ENCODE assay signal across 21 cellular contexts in the genomic region with DNA sequence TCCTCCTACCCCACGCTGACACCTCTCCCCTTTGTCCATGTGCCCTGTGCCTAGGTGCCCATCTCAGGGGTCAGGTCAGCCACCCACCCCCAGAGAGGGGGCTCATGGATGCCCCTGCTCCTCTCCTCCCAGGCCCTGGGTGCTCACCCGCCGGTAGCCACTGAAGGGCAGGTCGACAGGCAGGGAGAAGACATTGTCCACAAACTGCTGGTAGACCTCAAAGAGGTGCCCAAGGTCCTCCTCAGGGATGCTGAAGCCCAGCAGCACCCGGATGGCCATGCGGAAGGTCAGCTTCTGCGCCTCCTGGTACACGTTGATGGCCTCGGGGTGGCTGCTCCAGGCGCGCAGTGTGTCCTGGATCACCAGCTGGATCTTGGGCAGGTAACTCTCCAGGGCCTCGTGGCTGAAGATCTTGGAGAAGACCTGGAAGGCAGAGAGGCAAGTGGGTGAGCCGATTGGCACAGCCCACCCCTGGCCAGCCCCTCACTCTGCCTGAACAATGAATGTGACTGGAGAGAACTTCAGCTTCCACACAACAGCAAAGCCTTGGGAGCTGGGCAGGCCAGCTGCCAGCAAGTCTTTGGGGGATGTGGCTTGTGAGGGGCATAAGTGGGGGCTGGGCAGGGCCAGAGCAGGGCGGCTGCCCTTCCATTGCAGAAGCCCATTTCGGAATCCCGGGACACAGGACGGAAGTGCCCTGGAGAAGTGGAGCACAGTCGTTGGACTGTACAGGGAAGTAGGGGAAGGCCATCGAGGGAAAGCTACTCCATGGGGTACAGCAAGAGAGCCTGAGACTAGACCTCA. TPM values are rescaled to one million over a fixed set of nuclear protein-coding genes. Genes with fewer than 3 reads are reported as not detected.
DNase-seq lines count a peak whose midpoint lies in the region; ATAC-seq, FAIRE-seq and TF ChIP-seq lines count a peak whose summit lies in the region.
"Had no signal": no experiment of that assay in that cellular context is flagged by ENCODE, and none has a peak within 500 bp of the region (broad histone marks: within the 10 kb centered on the region; RNA-seq: fewer than 3 reads in every experiment).

No MANE protein-coding gene starts in this region.

- no peak overlapping the region for H2BK12ac ChIP-seq in H1 (ENCODE audit: low read depth, low read length)

- H3K27ac ChIP-seq in left ventricle myocardium inferior (replicated peaks) (no peak overlapping the region), H1 (ENCODE audit: low read depth, low read length) (no peak overlapping the region), upper lobe of right lung (no peak overlapping the region), hepatocyte (no peak overlapping the region)
- H3K27ac ChIP-seq: HL-60 had no signal

- no peak overlapping the region for H4K5ac ChIP-seq in H1 (ENCODE audit: insufficient read length, low read depth, low read length)

- no peaks in the 10 kb centered on the region for H4K20me1 ChIP-seq in H1 (replicated peaks in 1 of 2; ENCODE audit: control insufficient read depth in 1 of 2, insufficient read depth in 2 of 2, low read length in 2 of 2)
- no peaks in the 10 kb centered on the region for H4K20me1 ChIP-seq in hepatocyte (ENCODE audit: insufficient read depth, poor library complexity, severe bottlenecking)

- intact Hi-C loops in left ventricle myocardium inferior (cut with micrococcal nuclease) (no loop called here), left cardiac atrium (cut with DNase I) (loop anchor here in 1 of 2 donors (5.0 kb wide), 1 partner anchor 588 kb away; no protein-coding TSS in a partner anchor), upper lobe of right lung (cut with DNase I) (no loop called here)

- H3K56ac ChIP-seq in H1 (replicated peaks; ENCODE audit: insufficient read length, low read depth, low read length), result no peak overlapping the region

- H3K36me3 ChIP-seq in left ventricle myocardium inferior (no peaks in the 10 kb centered on the region), H1 (ENCODE audit: control insufficient read depth in 2 of 4, insufficient read depth in 4 of 4, low read length in 3 of 4) (no peaks in the 10 kb centered on the region), upper lobe of right lung (no peaks in the 10 kb centered on the region), hepatocyte (replicated peaks; ENCODE audit: insufficient read depth, low read depth) (no peaks in the 10 kb centered on the region)

- H3K23ac ChIP-seq in H1 (ENCODE audit: insufficient read length), result no peak overlapping the region

- H3K79me1 ChIP-seq in H1 (ENCODE audit: low read depth, low read length), result no peaks in the 10 kb centered on the region

- H3K9ac ChIP-seq in H1 (replicated peaks in 1 of 4; ENCODE audit: extremely low read depth in 1 of 4, low read depth in 3 of 4, low read length in 3 of 4), result no peak overlapping the region

- H2BK15ac ChIP-seq in H1 (ENCODE audit: low read length), result no peak overlapping the region

- H3K4me3 ChIP-seq in left ventricle myocardium inferior (no peak overlapping the region), H1 (ENCODE audit: extremely low read depth in 1 of 4, insufficient read depth in 2 of 4, low read depth in 3 of 4, low read length in 4 of 4) (no peak overlapping the region), upper lobe of right lung (no peak overlapping the region), hepatocyte (no peak overlapping the region)

- H2AFZ ChIP-seq in H1 (ENCODE audit: low read length) (no peak overlapping the region), hepatocyte (no peak overlapping the region)

- no peaks in the 10 kb centered on the region for H3K79me2 ChIP-seq in H1 (ENCODE audit: control insufficient read depth in 1 of 2, insufficient read depth in 2 of 2, low read length in 2 of 2)
- no peaks in the 10 kb centered on the region for H3K79me2 ChIP-seq in hepatocyte

- peaks cover 27% of the 10 kb centered on the region for H3K36me3 Mint-ChIP-seq in mesothelial cell of epicardium
- H3K36me3 Mint-ChIP-seq: CD8-positive, alpha-beta memory T cell had no signal

- no peak overlapping the region for H2BK120ac ChIP-seq in H1 (replicated peaks; ENCODE audit: low read depth, low read length)

- 88% methylated on average over 18 of the region's 19 CpGs; no CpG with 5 or more reads in 1 of the 2 experiments for WGBS in H1 (ENCODE audit: extremely low coverage in 1 of 2, insufficient coverage in 1 of 2, insufficient read length in 1 of 2, insufficient replicate concordance in 2 of 2, low coverage in 1 of 2, low lambda C conversion rate in 2 of 2, missing lambda C conversion rate in 1 of 2), 2 experiments
- WGBS in hepatocyte (ENCODE audit: low lambda C conversion rate, missing lambda C conversion rate), result 92% methylated on average over 19 of the region's 19 CpGs

- H3K14ac ChIP-seq in H1 (ENCODE audit: insufficient read length), result no peak overlapping the region

- no peak for TF ChIP-seq EP300 in H1 (IDR thresholded peaks at IDR 0.05; ENCODE audit: borderline replicate concordance in 1 of 2, low read depth in 2 of 2, low read length in 2 of 2)

- H3K4me3 Mint-ChIP-seq in mesothelial cell of epicardium, result peak overlapping the region; percentile 68
- H3K4me3 Mint-ChIP-seq: CD8-positive, alpha-beta memory T cell; HFFc6 had no signal

- POLR2A ChIA-PET in H1 (lab: Charles Lee; ENCODE audit: partially characterized antibody), result no interaction called here

- H3K4me1 ChIP-seq in left ventricle myocardium inferior, result peaks cover 24% of the 10 kb centered on the region
- peaks cover 0 to 12% (median 9%) of the 10 kb centered on the region in 4 experiments; a peak in 5 of 7 replicates for H3K4me1 ChIP-seq in H1 (replicated peaks in 1 of 4; ENCODE audit: control insufficient read depth in 3 of 4, insufficient read depth in 4 of 4, low read length in 3 of 4)
- no peaks in the 10 kb centered on the region for H3K4me1 ChIP-seq in upper lobe of right lung
- peaks cover 7% of the 10 kb centered on the region for H3K4me1 ChIP-seq in hepatocyte (ENCODE audit: insufficient read depth)

- TF ChIP-seq CTCF in left ventricle myocardium inferior (IDR thresholded peaks at IDR 0.05; ENCODE audit: borderline replicate concordance) (no peak), H1 (IDR thresholded peaks at IDR 0.05; ENCODE audit: control extremely low read depth in 1 of 3, insufficient read depth in 1 of 3, low read depth in 1 of 3, low read length in 3 of 3) (no peak), mesothelial cell of epicardium (IDR thresholded peaks at IDR 0.05; ENCODE audit: unreplicated experiment) (no peak), upper lobe of right lung (IDR thresholded peaks at IDR 0.05) (no peak), hepatocyte (IDR thresholded peaks at IDR 0.05; ENCODE audit: poor library complexity) (no peak)

- H3K9me2 ChIP-seq in hepatocyte (replicated peaks; ENCODE audit: insufficient read depth), result no peaks in the 10 kb centered on the region

- no peak overlapping the region for H3K18ac ChIP-seq in H1 (ENCODE audit: extremely low read depth, low read length)

- CTCF ChIA-PET in H1 (lab: Charles Lee; ENCODE audit: partially characterized antibody), result interaction anchor here (0.5 to 9.5 kb wide), 9 partner anchors 13 to 605 kb away, joined by 3 to 70 read pairs (median 3); a partner anchor contains a TSS

- H2BK20ac ChIP-seq in H1 (ENCODE audit: low read length), result no peak overlapping the region

- H2AK5ac ChIP-seq in H1 (ENCODE audit: low read depth, low read length), result no peak overlapping the region

- H3K9me3 Mint-ChIP-seq in mesothelial cell of epicardium, result no peaks in the 10 kb centered on the region
- H3K9me3 Mint-ChIP-seq: CD8-positive, alpha-beta memory T cell; HFFc6 had no signal

- H3K9me3 ChIP-seq in left ventricle myocardium inferior (replicated peaks) (no peaks in the 10 kb centered on the region), H1 (ENCODE audit: insufficient read depth in 2 of 2, low read depth in 1 of 2, low read length in 1 of 2) (no peaks in the 10 kb centered on the region), upper lobe of right lung (no peaks in the 10 kb centered on the region), hepatocyte (ENCODE audit: low read depth) (no peaks in the 10 kb centered on the region)

- no peaks in the 10 kb centered on the region for H3K27me3 Mint-ChIP-seq in mesothelial cell of epicardium (ENCODE audit: low read depth)

- no peak overlapping the region for H3K4me2 ChIP-seq in H1 (ENCODE audit: insufficient read depth in 1 of 2, low read depth in 2 of 2, low read length in 2 of 2)
- no peak overlapping the region for H3K4me2 ChIP-seq in hepatocyte

- H3K4me1 Mint-ChIP-seq in mesothelial cell of epicardium, result peaks cover 90% of the 10 kb centered on the region

- DNase-seq in left ventricle myocardium inferior, result peak; percentile 8
- no peak for DNase-seq in left cardiac atrium
- no peak for DNase-seq in H1 (ENCODE audit: low read depth in 1 of 2, low spot score in 2 of 2)
- peak in 1 of 2 experiments; percentile 35 for DNase-seq in mesothelial cell of epicardium (ENCODE audit: low spot score in 2 of 2, unreplicated experiment in 2 of 2)
- DNase-seq in upper lobe of right lung, result peak; percentile 50
- DNase-seq in stimulated activated CD4-positive, alpha-beta T cell treated with anti-CD3 and anti-CD28 coated beads, Interleukin-2, amount 100 ng/mL, for 24 hours, result no peak
- DNase-seq in hepatocyte (ENCODE audit: low spot score), result no peak
- DNase-seq in NCI-H1417 (lab: John Stamatoyannopoulos, UW), result no peak
- DNase-seq: C1 segment of cervical spinal cord, DMS53, HFFc6, IMR-90, NCI-H1417 treated with DMSO at 0.1 percent for 48 hours, NCI-H187 treated with DMSO at 0.1 percent for 48 hours, NCI-H226, NCI-H524, NCI-H82, OCI-M1, RPMI8226 had no signal

- H4K91ac ChIP-seq in H1 (replicated peaks; ENCODE audit: insufficient read length, low read length), result no peak overlapping the region

- H3K4ac ChIP-seq in H1 (replicated peaks; ENCODE audit: insufficient read length, low read depth, low read length), result no peak overlapping the region

- no peak overlapping the region for H2BK5ac ChIP-seq in H1 (ENCODE audit: low read depth, low read length)

- no peak for TF ChIP-seq POLR2A in H1 (IDR thresholded peaks at IDR 0.05; ENCODE audit: control extremely low read depth in 1 of 2, low read depth in 2 of 2, low read length in 2 of 2)

- no peak overlapping the region for H4K8ac ChIP-seq in H1 (ENCODE audit: extremely low read depth, insufficient read depth, low read length)

- no peak for ATAC-seq in left cardiac atrium
- ATAC-seq in upper lobe of right lung, result no peak

- TF ChIP-seq RAD21 in H1 (IDR thresholded peaks at IDR 0.05 in 1 of 2, conservative IDR thresholded peaks at IDR 0.05 in 1 of 2; ENCODE audit: low read depth in 2 of 2, low read length in 2 of 2), result no peak

- no peaks in the 10 kb centered on the region for H3K23me2 ChIP-seq in H1 (ENCODE audit: low read depth, low read length)

- H3K27ac Mint-ChIP-seq in mesothelial cell of epicardium, result peak overlapping the region; percentile 97
- H3K27ac Mint-ChIP-seq: CD8-positive, alpha-beta memory T cell; HFFc6 had no signal

- peaks cover 25% of the 10 kb centered on the region for H3K27me3 ChIP-seq in left ventricle myocardium inferior (ENCODE audit: low read depth)
- H3K27me3 ChIP-seq in H1 (replicated peaks in 1 of 4; ENCODE audit: control insufficient read depth in 3 of 4, extremely low read depth in 1 of 4, insufficient read depth in 3 of 4, low read length in 3 of 4), result peaks cover 0 to 10% (median 6%) of the 10 kb centered on the region in 4 experiments; a peak in 4 of 7 replicates
- H3K27me3 ChIP-seq in upper lobe of right lung, result no peaks in the 10 kb centered on the region
- H3K27me3 ChIP-seq in hepatocyte, result peaks cover under 1% of the 10 kb centered on the region

- FAIRE-seq in H1 (lab: Jason Lieb, UNC), result no peak

RNA-seq across cellular contexts. Expression of a gene that starts 12.5 kb away (rescaled TPM):
- 1.5 TPM for total RNA-seq in left ventricle myocardium inferior
- total RNA-seq in left cardiac atrium, result 10 to 100 TPM in 1 of 2 donors, 1 to 10 TPM in 1; 8.5 to 21.0 TPM
- total RNA-seq in H1 (2021; fragmentation: NEBNext Ultra II Directional; extraction: Animal tissue kit (Norgen Biotek cat#: 25700)), result 0.36 and 0.69 TPM in 2 replicates
- polyA plus RNA-seq in H1 (2011; rRNA removed), result 0.06 and 0.19 TPM in 2 replicates
- polyA plus RNA-seq in H1 (2011; cell fraction: cytosol; rRNA removed), result 0.34 TPM
- 0.53 TPM for polyA plus RNA-seq in H1 (2011; cell fraction: nucleus; rRNA removed)
- polyA plus RNA-seq in H1 (2012, experiment 1 of 2), result 0.08 to 0.77 TPM (median 0.23 TPM) in 4 replicates
- polyA plus RNA-seq in H1 (2012, experiment 2 of 2), result 0.08 TPM
- polyA plus RNA-seq in H1 (2013, experiment 1 of 2), result 0.12 TPM
- 0.09 TPM for polyA plus RNA-seq in H1 (2013, experiment 2 of 2)
- 0.13 and 0.24 TPM in 2 replicates for polyA minus RNA-seq in H1 (2011; rRNA and poly(A)+ RNA removed)
- polyA minus RNA-seq in H1 (2011; cell fraction: cytosol; rRNA and poly(A)+ RNA removed), result not detected
- polyA minus RNA-seq in H1 (2011; cell fraction: nucleus; rRNA and poly(A)+ RNA removed), result 0.10 TPM
- total RNA-seq in mesothelial cell of epicardium, result 1,290 to 1,322 TPM (median 1,292 TPM) in 3 replicates
- 3.8 TPM for total RNA-seq in upper lobe of right lung
- total RNA-seq in hepatocyte, result 5.2 and 6.5 TPM in 2 replicates
- 2.3 and 3.9 TPM in 2 replicates for polyA plus RNA-seq in hepatocyte
- total RNA-seq: CD8-positive, alpha-beta memory T cell; IMR-90 had no signal
- polyA plus RNA-seq: CD8-positive, alpha-beta memory T cell had no signal

Comparison
In these comparisons a context has a peak if more than half of its experiments do, and no peak if none do; other contexts are left out.
1. DNase-seq: peak in left ventricle myocardium inferior (single experiment) and upper lobe of right lung (single experiment); none in left cardiac atrium (single experiment), H1 (0 of 2), stimulated activated CD4-positive, alpha-beta T cell treated with anti-CD3 and anti-CD28 coated beads, Interleukin-2, amount 100 ng/mL, for 24 hours (0 of 2), hepatocyte (single experiment) and NCI-H1417 (0 of 3).
2. RNA of a gene that starts 12.5 kb away (total RNA-seq): 1,290 to 1,322 TPM in mesothelial cell of epicardium; 8.5 to 21.0 TPM in left cardiac atrium, 5.2 to 6.5 TPM in hepatocyte, 3.8 TPM in upper lobe of right lung (single experiment), 1.5 TPM in left ventricle myocardium inferior (single experiment) and 0.36 to 0.69 TPM in H1; every median in the first group is over 10 times any median in the second.